ENCODE assay signal across 9 cellular contexts in the genomic region with DNA sequence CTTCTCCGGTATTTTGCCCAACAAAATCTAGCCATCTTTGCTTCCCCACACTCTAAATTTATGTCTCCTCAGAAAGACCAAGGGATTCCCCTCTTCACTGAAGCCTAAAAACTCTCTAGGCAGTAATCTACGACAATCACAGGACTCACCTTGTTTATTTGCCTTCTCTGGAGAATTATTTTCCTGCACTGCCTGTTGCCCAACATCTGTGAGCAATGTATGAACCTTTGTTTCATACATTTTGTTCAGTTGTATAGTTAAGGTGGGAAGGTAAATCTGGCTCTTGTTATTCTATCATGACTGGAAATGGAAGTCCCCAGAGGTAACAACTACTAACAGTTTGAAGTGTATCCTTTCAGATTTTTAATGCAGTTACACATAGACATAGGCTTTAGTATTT. TPM values are rescaled to one million over a fixed set of nuclear protein-coding genes. Genes with fewer than 3 reads are reported as not detected.
DNase-seq lines count a peak whose midpoint lies in the region; ATAC-seq lines count a peak whose summit lies in the region.
"Had no signal": no experiment of that assay in that cellular context is flagged by ENCODE, and none has a peak within 500 bp of the region (broad histone marks: within the 10 kb centered on the region; RNA-seq: fewer than 3 reads in every experiment).

No MANE protein-coding gene starts in this region.

- no peaks in the 10 kb centered on the region for H3K9me3 Mint-ChIP-seq in activated T-cell treated with anti-CD3 and anti-CD28 coated beads, Interleukin-2, amount 50 U/mL, for 72 hours
- no peaks in the 10 kb centered on the region for H3K9me3 Mint-ChIP-seq in activated naive CD8-positive, alpha-beta T cell (ENCODE audit: low read depth)
- no peaks in the 10 kb centered on the region for H3K9me3 Mint-ChIP-seq in immature natural killer cell

- peaks cover 0 to 41% (median 33%) of the 10 kb centered on the region in 5 donors for H3K4me1 ChIP-seq in subcutaneous abdominal adipose tissue (ENCODE audit: control insufficient read depth in 5 of 5, insufficient read depth in 5 of 5, low read length in 5 of 5)

- no peaks in the 10 kb centered on the region for H3K27me3 Mint-ChIP-seq in activated T-cell treated with anti-CD3 and anti-CD28 coated beads, Interleukin-2, amount 50 U/mL, for 72 hours (ENCODE audit: low read depth)
- H3K27me3 Mint-ChIP-seq in activated naive CD8-positive, alpha-beta T cell, result no peaks in the 10 kb centered on the region
- peaks cover 2 to 10% (median 9%) of the 10 kb centered on the region in 3 donors for H3K27me3 Mint-ChIP-seq in immature natural killer cell (ENCODE audit: low read depth in 3 of 3)

- no peak for ATAC-seq in activated T-cell treated with anti-CD3 and anti-CD28 coated beads, Interleukin-2, amount 50 U/mL, for 72 hours (replicated peaks in 1 of 2)
- no peak for ATAC-seq in HG03108 (IDR thresholded peaks at IDR 0.05; ENCODE audit: unreplicated experiment)

- DNase-seq in activated T-cell treated with anti-CD3 and anti-CD28 coated beads, Interleukin-2, amount 50 U/mL, for 72 hours, result no peak
- DNase-seq in activated T-cell treated with anti-CD3 and anti-CD28 coated beads, Interleukin-2, amount 50 U/mL, for 1 hour, result no peak
- DNase-seq in immature natural killer cell (no peak), MG63 (no peak), cardiac septum (ENCODE audit: low spot score) (no peak)
- DNase-seq: NCI-H510A treated with DMSO at 0.1 percent for 48 hours had no signal

- H3K36me3 ChIP-seq in subcutaneous abdominal adipose tissue (ENCODE audit: control insufficient read depth in 5 of 5, insufficient read depth in 5 of 5, low read length in 5 of 5) (peaks cover 21 to 46% (median 32%) of the 10 kb centered on the region in 5 donors), MG63 (peaks cover 60% of the 10 kb centered on the region)

- H3K4me3 Mint-ChIP-seq in activated T-cell treated with anti-CD3 and anti-CD28 coated beads, Interleukin-2, amount 50 U/mL, for 72 hours, result peak overlapping the region; percentile 32 to 97
- H3K4me3 Mint-ChIP-seq in activated naive CD8-positive, alpha-beta T cell, result peak overlapping the region; percentile 100
- peak overlapping the region in 4 of 5 donors; percentile 17 to 100 (median 98) for H3K4me3 Mint-ChIP-seq in immature natural killer cell

- intact Hi-C loops in cardiac septum (cut with DNase I), result no loop called here

- H3K9me3 ChIP-seq in subcutaneous abdominal adipose tissue (ENCODE audit: control insufficient read depth in 5 of 5, low read length in 5 of 5) (no peaks in the 10 kb centered on the region), MG63 (no peaks in the 10 kb centered on the region)

- peak overlapping the region; percentile 74 for H3K27ac Mint-ChIP-seq in activated T-cell treated with anti-CD3 and anti-CD28 coated beads, Interleukin-2, amount 50 U/mL, for 72 hours
- peak overlapping the region; percentile 62 for H3K27ac Mint-ChIP-seq in activated naive CD8-positive, alpha-beta T cell
- H3K27ac Mint-ChIP-seq in immature natural killer cell, result peak overlapping the region; percentile 42 to 99 (median 99)

- H3K27ac ChIP-seq in subcutaneous abdominal adipose tissue (ENCODE audit: low read depth, low read length), result peak overlapping the region; percentile 97

- H3K36me3 Mint-ChIP-seq in activated T-cell treated with anti-CD3 and anti-CD28 coated beads, Interleukin-2, amount 50 U/mL, for 72 hours (ENCODE audit: insufficient read depth in 2 of 2), result peaks cover 21 to 26% of the 10 kb centered on the region in 2 donors
- H3K36me3 Mint-ChIP-seq in activated naive CD8-positive, alpha-beta T cell, result peaks cover 14% of the 10 kb centered on the region
- H3K36me3 Mint-ChIP-seq in immature natural killer cell, result peaks cover 15 to 21% (median 17%) of the 10 kb centered on the region in 3 donors

- peak overlapping the region in 1 of 5 donors; percentile 13 for H3K4me3 ChIP-seq in subcutaneous abdominal adipose tissue (ENCODE audit: low read depth in 1 of 5, low read length in 5 of 5)
- no peak overlapping the region for H3K4me3 ChIP-seq in MG63

- H3K4me1 Mint-ChIP-seq in activated T-cell treated with anti-CD3 and anti-CD28 coated beads, Interleukin-2, amount 50 U/mL, for 72 hours (ENCODE audit: low read depth), result peaks cover 35% of the 10 kb centered on the region
- H3K4me1 Mint-ChIP-seq in activated naive CD8-positive, alpha-beta T cell (ENCODE audit: low read depth), result peaks cover 48% of the 10 kb centered on the region
- peaks cover 50 to 60% of the 10 kb centered on the region in 2 donors for H3K4me1 Mint-ChIP-seq in immature natural killer cell

- no peaks in the 10 kb centered on the region for H3K27me3 ChIP-seq in subcutaneous abdominal adipose tissue (ENCODE audit: control insufficient read depth in 5 of 5, insufficient read depth in 4 of 5, low read length in 5 of 5)
- no peaks in the 10 kb centered on the region for H3K27me3 ChIP-seq in MG63

- H3K9ac ChIP-seq in subcutaneous abdominal adipose tissue (ENCODE audit: low read length in 5 of 5), result peak overlapping the region in 1 of 5 donors; percentile 34

RNA-seq across cellular contexts. Expression of a gene that starts 2.2 kb away (rescaled TPM):
- total RNA-seq in activated T-cell treated with anti-CD3 and anti-CD28 coated beads, Interleukin-2, amount 50 U/mL, for 72 hours, result 100 to 1,000 TPM; 198 to 201 TPM
- polyA plus RNA-seq in immature natural killer cell, result 100 to 1,000 TPM; 114 to 175 (median 143) TPM
- total RNA-seq in MG63 (2014; rRNA removed; shearing (Covaris generic); ENCODE audit: low replicate concordance), result 144 and 206 TPM in 2 replicates
- 118 TPM for total RNA-seq in cardiac septum

RNA-seq across cellular contexts. Expression of a gene that starts 2.3 kb away (rescaled TPM):
- 10 to 100 TPM; 65.2 to 66.3 TPM for total RNA-seq in activated T-cell treated with anti-CD3 and anti-CD28 coated beads, Interleukin-2, amount 50 U/mL, for 72 hours
- polyA plus RNA-seq in immature natural killer cell, result 100 to 1,000 TPM in 1 of 3 donors, 10 to 100 TPM in 2; 60.0 to 159 (median 92.3) TPM
- 31.5 and 50.6 TPM in 2 replicates for total RNA-seq in MG63 (2014; rRNA removed; shearing (Covaris generic); ENCODE audit: low replicate concordance)
- total RNA-seq in cardiac septum, result 53.7 TPM

RNA-seq across cellular contexts. Expression of a gene that starts 26.0 kb away (rescaled TPM):
- under 1 TPM; 0.32 to 0.60 TPM for total RNA-seq in activated T-cell treated with anti-CD3 and anti-CD28 coated beads, Interleukin-2, amount 50 U/mL, for 72 hours
- not detected for polyA plus RNA-seq in immature natural killer cell
- total RNA-seq in MG63 (2014; rRNA removed; shearing (Covaris generic); ENCODE audit: low replicate concordance), result not detected in 2 replicates
- total RNA-seq in cardiac septum, result not detected

RNA-seq across cellular contexts. Expression of a gene that starts 55.9 kb away (rescaled TPM):
- 10 to 100 TPM; 48.8 to 49.1 TPM for total RNA-seq in activated T-cell treated with anti-CD3 and anti-CD28 coated beads, Interleukin-2, amount 50 U/mL, for 72 hours
- 10 to 100 TPM; 62.5 to 71.9 (median 62.6) TPM for polyA plus RNA-seq in immature natural killer cell
- 23.7 and 27.2 TPM in 2 replicates for total RNA-seq in MG63 (2014; rRNA removed; shearing (Covaris generic); ENCODE audit: low replicate concordance)
- total RNA-seq in cardiac septum, result 68.9 TPM

RNA-seq across cellular contexts. Expression of a gene that starts 59.5 kb away (rescaled TPM):
- under 1 TPM; 0.28 to 0.55 TPM for total RNA-seq in activated T-cell treated with anti-CD3 and anti-CD28 coated beads, Interleukin-2, amount 50 U/mL, for 72 hours
- not detected for polyA plus RNA-seq in immature natural killer cell
- not detected in 2 replicates for total RNA-seq in MG63 (2014; rRNA removed; shearing (Covaris generic); ENCODE audit: low replicate concordance)
- total RNA-seq in cardiac septum, result 1.4 TPM
